22 cellular contexts compared by ENCODE assay signal in the genomic region with DNA sequence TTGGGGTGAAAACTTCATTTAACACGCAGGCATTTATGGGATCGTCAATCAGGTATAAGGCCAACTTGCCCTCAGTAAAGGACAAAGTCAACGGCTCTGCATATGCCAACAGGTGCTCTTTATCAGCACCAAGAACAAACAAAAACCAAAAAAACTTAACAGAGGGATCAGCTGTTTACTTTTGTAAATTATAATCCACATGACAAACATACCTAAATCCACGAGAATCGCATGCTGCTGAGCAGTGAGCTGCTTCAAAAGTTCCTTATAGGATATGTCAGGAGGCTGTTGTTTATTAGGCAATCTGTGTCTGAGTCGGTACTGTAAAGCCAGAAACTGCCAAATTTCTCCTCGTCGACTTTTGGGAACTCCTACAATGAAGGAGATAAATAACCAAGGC.
"Had no signal": no experiment of that assay in that cellular context is flagged by ENCODE, and none has a peak within 500 bp of the region (broad histone marks: within the 10 kb centered on the region; RNA-seq: fewer than 3 reads in every experiment).

No MANE protein-coding gene starts in this region.

- H3K27ac ChIP-seq: brain microvascular endothelial cell, upper lobe of right lung had no signal

- DNase-seq: activated CD8-positive, alpha-beta memory T cell treated with anti-CD3 and anti-CD28 coated beads, Interleukin-2, amount 50 U/mL, for 48 hours; activated effector memory CD4-positive, alpha-beta T cell treated with anti-CD3 and anti-CD28 coated beads, Interleukin-2, amount 50 U/mL, for 16 hours; activated naive CD4-positive, alpha-beta T cell treated with anti-CD3 and anti-CD28 coated beads, Interleukin-2, amount 10 ng/mL, durations not matched to agents 7 days and 5 days; activated T-cell treated with anti-CD3 and anti-CD28 coated beads, Interleukin-2, amount 50 U/mL, for 72 hours; aorta; brain microvascular endothelial cell; caudate nucleus; effector CD4-positive, alpha-beta T cell; erythroblast; gastrocnemius medialis; hippocampal formation; left cardiac atrium; naive thymus-derived CD4-positive, alpha-beta T cell; retina; stimulated activated CD4-positive, alpha-beta T cell treated with anti-CD3 and anti-CD28 coated beads, Interleukin-4, amount 100 ng/mL, for 1 hour; stimulated activated naive CD4-positive, alpha-beta T cell; T-helper 1 cell; upper lobe of right lung had no signal

- H3K4me3 ChIP-seq: gastrocnemius medialis, lung, upper lobe of right lung had no signal

- H3K27me3 Mint-ChIP-seq: activated naive CD4-positive, alpha-beta T cell treated with anti-CD3 and anti-CD28 coated beads, Interleukin-2, amount 10 ng/mL, durations not matched to agents 7 days and 5 days; dendritic cell treated with granulocyte-macrophage colony-stimulating factor and Interleukin-4, amounts not matched to agents 40 ng/mL and 50 ng/mL, for 4 days; naive thymus-derived CD4-positive, alpha-beta T cell; progenitor cell of endocrine pancreas had no signal

- H3K9me3 ChIP-seq: gastrocnemius medialis, upper lobe of right lung had no signal

- H3K27me3 ChIP-seq: brain microvascular endothelial cell, gastrocnemius medialis, upper lobe of right lung had no signal

- ATAC-seq: activated T-cell treated with anti-CD3 and anti-CD28 coated beads, Interleukin-2, amount 50 U/mL, for 72 hours; gastrocnemius medialis; left cardiac atrium; naive thymus-derived CD4-positive, alpha-beta T cell; upper lobe of right lung; WTC11 had no signal

- H3K4me1 ChIP-seq: upper lobe of right lung had no signal

- H3K9me3 Mint-ChIP-seq: WTC11 had no signal

- H3K4me1 Mint-ChIP-seq: activated naive CD4-positive, alpha-beta T cell treated with anti-CD3 and anti-CD28 coated beads, Interleukin-2, amount 10 ng/mL, durations not matched to agents 7 days and 5 days; WTC11 had no signal

- H3K4me3 Mint-ChIP-seq: activated naive CD4-positive, alpha-beta T cell treated with anti-CD3 and anti-CD28 coated beads, Interleukin-2, amount 10 ng/mL, durations not matched to agents 7 days and 5 days; activated T-cell treated with anti-CD3 and anti-CD28 coated beads, Interleukin-2, amount 50 U/mL, for 72 hours; dendritic cell treated with granulocyte-macrophage colony-stimulating factor and Interleukin-4, amounts not matched to agents 40 ng/mL and 50 ng/mL, for 4 days; naive thymus-derived CD4-positive, alpha-beta T cell; WTC11 had no signal

- H3K36me3 ChIP-seq: brain microvascular endothelial cell had no signal

- H3K27ac Mint-ChIP-seq: activated naive CD4-positive, alpha-beta T cell treated with anti-CD3 and anti-CD28 coated beads, Interleukin-2, amount 10 ng/mL, durations not matched to agents 7 days and 5 days; activated T-cell treated with anti-CD3 and anti-CD28 coated beads, Interleukin-2, amount 50 U/mL, for 72 hours; dendritic cell treated with granulocyte-macrophage colony-stimulating factor and Interleukin-4, amounts not matched to agents 40 ng/mL and 50 ng/mL, for 4 days; progenitor cell of endocrine pancreas; WTC11 had no signal
